8 cellular contexts compared by ENCODE assay signal in the genomic region with DNA sequence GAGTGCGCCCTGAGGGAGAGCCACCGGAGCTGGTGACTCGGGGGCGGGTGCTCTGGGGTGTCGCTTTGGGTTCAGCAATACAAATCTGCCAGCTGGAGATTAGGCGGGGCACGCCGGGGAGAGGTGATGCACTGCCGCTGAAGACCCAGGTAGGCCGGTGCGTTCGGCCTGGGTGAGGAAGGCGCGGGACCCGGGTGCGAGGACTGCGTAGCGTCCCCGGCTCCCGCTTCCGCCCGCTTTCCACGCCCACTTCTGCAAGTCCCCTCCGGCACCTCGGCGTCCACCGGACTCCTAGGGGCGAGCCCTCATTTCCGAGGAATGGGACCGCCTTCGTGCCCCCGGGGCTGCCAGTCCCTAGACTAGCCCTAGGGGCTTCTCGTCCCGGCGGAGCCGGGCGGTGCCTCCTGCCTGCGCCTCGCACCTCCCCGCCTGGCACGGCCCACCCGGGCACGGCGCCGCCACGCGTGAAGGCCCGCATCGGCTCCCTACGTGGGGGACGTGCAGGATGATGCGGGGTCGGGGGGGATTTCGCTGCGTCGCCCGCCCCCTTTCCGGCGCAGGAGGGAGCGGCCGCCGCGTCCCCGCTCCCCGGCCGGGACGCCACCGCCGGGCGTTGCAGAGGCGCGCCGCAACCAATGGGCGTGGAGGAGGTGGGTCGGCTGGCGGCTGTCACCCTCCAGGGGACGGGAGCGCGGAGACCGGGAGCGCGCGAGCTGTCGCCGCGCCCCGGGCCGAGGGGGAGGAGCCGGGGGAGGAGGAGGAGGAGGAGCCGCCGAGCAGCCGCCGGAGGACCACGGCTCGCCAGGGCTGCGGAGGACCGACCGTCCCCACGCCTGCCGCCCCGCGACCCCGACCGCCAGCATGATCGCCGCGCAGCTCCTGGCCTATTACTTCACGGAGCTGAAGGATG. TPM values are rescaled to one million over a fixed set of nuclear protein-coding genes. Genes with fewer than 3 reads are reported as not detected.
DNase-seq lines count a peak whose midpoint lies in the region; ATAC-seq and TF ChIP-seq lines count a peak whose summit lies in the region.

No MANE protein-coding gene starts in this region.

- peak overlapping the region; percentile 76 to 95 (median 88) for H3K4me3 ChIP-seq in Peyer's patch
- peak overlapping the region; percentile 96 for H3K4me3 ChIP-seq in fibroblast of mammary gland (ENCODE audit: control insufficient read depth, low read depth, low read length)

- peak; percentile 52 for DNase-seq in DMS153 treated with DMSO at 0.1 percent for 48 hours (lab: John Stamatoyannopoulos, UW; ENCODE audit: unreplicated experiment)
- DNase-seq in HuH-7 (ENCODE audit: low spot score): peak; percentile 92
- peak; percentile 89 to 95 (median 94) for DNase-seq in Peyer's patch
- peak; percentile 91 for DNase-seq in activated T-helper 1 cell treated with anti-CD3 and anti-CD28 coated beads, Interleukin-12 subunit alpha, Interleukin-12 subunit beta, Interleukin-2, Interleukin-4 antibody, amounts not matched to agents 30 ng/mL and 10 ng/mL and 1 ng/mL, durations not matched to agents 14 hours and 24 hours and 36 hours (ENCODE audit: low spot score)
- peak; percentile 65 for DNase-seq in fibroblast of mammary gland (ENCODE audit: low read depth)
- DNase-seq in natural killer cell: peak; percentile 89
- DNase-seq in stimulated activated naive CD4-positive, alpha-beta T cell treated with Interleukin-2 at 50 U/mL for 16 hours (lab: John Stamatoyannopoulos, UW): peak; percentile 90

- peak overlapping the region; percentile 98 for H3K27ac Mint-ChIP-seq in activated T-helper 1 cell treated with anti-CD3 and anti-CD28 coated beads, Interleukin-12 subunit alpha, Interleukin-12 subunit beta, Interleukin-2, Interleukin-4 antibody, amounts not matched to agents 30 ng/mL and 10 ng/mL and 1 ng/mL, durations not matched to agents 14 hours and 24 hours and 36 hours
- peak overlapping the region; percentile 82 to 93 for H3K27ac Mint-ChIP-seq in natural killer cell

- intact Hi-C loops in activated T-helper 1 cell treated with anti-CD3 and anti-CD28 coated beads, Interleukin-12 subunit alpha, Interleukin-12 subunit beta, Interleukin-2, Interleukin-4 antibody, amounts not matched to agents 30 ng/mL and 10 ng/mL and 1 ng/mL, durations not matched to agents 14 hours and 24 hours and 36 hours (cut with micrococcal nuclease): loop anchor here (1.0 to 5.0 kb wide), 10 partner anchors 44 to 418 kb away; a partner anchor contains a TSS
- intact Hi-C loops in natural killer cell (cut with micrococcal nuclease): no loop called here

- H3K4me3 Mint-ChIP-seq in activated T-helper 1 cell treated with anti-CD3 and anti-CD28 coated beads, Interleukin-12 subunit alpha, Interleukin-12 subunit beta, Interleukin-2, Interleukin-4 antibody, amounts not matched to agents 30 ng/mL and 10 ng/mL and 1 ng/mL, durations not matched to agents 14 hours and 24 hours and 36 hours: peak overlapping the region; percentile 99
- H3K4me3 Mint-ChIP-seq in natural killer cell: peak overlapping the region; percentile 96

- H3K4me1 Mint-ChIP-seq in activated T-helper 1 cell treated with anti-CD3 and anti-CD28 coated beads, Interleukin-12 subunit alpha, Interleukin-12 subunit beta, Interleukin-2, Interleukin-4 antibody, amounts not matched to agents 30 ng/mL and 10 ng/mL and 1 ng/mL, durations not matched to agents 14 hours and 24 hours and 36 hours (ENCODE audit: low read depth): peaks cover 50% of the 10 kb centered on the region
- H3K4me1 Mint-ChIP-seq in natural killer cell: peaks cover 32 to 40% of the 10 kb centered on the region in 2 donors

- H3K9me3 ChIP-seq in Peyer's patch: no peaks in the 10 kb centered on the region

- ATAC-seq in GM21447 (IDR thresholded peaks at IDR 0.05; ENCODE audit: unreplicated experiment) (peak; percentile 73), natural killer cell (peak; percentile 92 to 97 (median 95))

- peak overlapping the region; percentile 88 to 97 (median 93) for H3K27ac ChIP-seq in Peyer's patch

- H3K36me3 Mint-ChIP-seq in activated T-helper 1 cell treated with anti-CD3 and anti-CD28 coated beads, Interleukin-12 subunit alpha, Interleukin-12 subunit beta, Interleukin-2, Interleukin-4 antibody, amounts not matched to agents 30 ng/mL and 10 ng/mL and 1 ng/mL, durations not matched to agents 14 hours and 24 hours and 36 hours (ENCODE audit: low read depth): peaks cover 9% of the 10 kb centered on the region
- H3K36me3 Mint-ChIP-seq in natural killer cell: no peaks in the 10 kb centered on the region

- TF ChIP-seq POLR2A in Peyer's patch (IDR thresholded peaks at IDR 0.05): peak; percentile 77 to 79

- TF ChIP-seq CTCF in Peyer's patch (IDR thresholded peaks at IDR 0.05) (peak in 1 of 6 experiments; percentile 6), fibroblast of mammary gland (conservative IDR thresholded peaks at IDR 0.05; ENCODE audit: control insufficient read depth, insufficient read depth, low read depth, low read length) (no peak), natural killer cell (IDR thresholded peaks at IDR 0.05) (no peak)

- H3K4me1 ChIP-seq in Peyer's patch: peaks cover 0 to 30% (median 14%) of the 10 kb centered on the region in 4 donors

- H3K27me3 Mint-ChIP-seq in activated T-helper 1 cell treated with anti-CD3 and anti-CD28 coated beads, Interleukin-12 subunit alpha, Interleukin-12 subunit beta, Interleukin-2, Interleukin-4 antibody, amounts not matched to agents 30 ng/mL and 10 ng/mL and 1 ng/mL, durations not matched to agents 14 hours and 24 hours and 36 hours (ENCODE audit: insufficient read depth): peaks cover 8% of the 10 kb centered on the region
- H3K27me3 Mint-ChIP-seq in natural killer cell (ENCODE audit: low read depth in 2 of 2): no peaks in the 10 kb centered on the region

- H3K27me3 ChIP-seq in Peyer's patch: no peaks in the 10 kb centered on the region

- no peaks in the 10 kb centered on the region for H3K36me3 ChIP-seq in Peyer's patch

- no peaks in the 10 kb centered on the region for H3K9me3 Mint-ChIP-seq in activated T-helper 1 cell treated with anti-CD3 and anti-CD28 coated beads, Interleukin-12 subunit alpha, Interleukin-12 subunit beta, Interleukin-2, Interleukin-4 antibody, amounts not matched to agents 30 ng/mL and 10 ng/mL and 1 ng/mL, durations not matched to agents 14 hours and 24 hours and 36 hours
- no peaks in the 10 kb centered on the region for H3K9me3 Mint-ChIP-seq in natural killer cell

RNA-seq across cellular contexts. Expression of a gene that starts 40.0 kb away (rescaled TPM):
- 10 to 100 TPM; 12.5 to 47.0 (median 12.6) TPM for total RNA-seq in Peyer's patch
- 155 and 161 TPM in 2 replicates for total RNA-seq in activated T-helper 1 cell treated with anti-CD3 and anti-CD28 coated beads, Interleukin-12 subunit alpha, Interleukin-12 subunit beta, Interleukin-2, Interleukin-4 antibody, amounts not matched to agents 30 ng/mL and 10 ng/mL and 1 ng/mL, durations not matched to agents 14 hours and 24 hours and 36 hours
- total RNA-seq in natural killer cell: 10 to 100 TPM; 58.4 to 72.6 (median 69.5) TPM

Comparison
In these comparisons a context has a peak if more than half of its experiments do, and no peak if none do; other contexts are left out.
1. Peak in every context shown above with its lines: DNase-seq, ATAC-seq, H3K4me3 ChIP-seq and H3K27ac ChIP-seq.